ENCODE assay signal across 10 cellular contexts in the genomic region with DNA sequence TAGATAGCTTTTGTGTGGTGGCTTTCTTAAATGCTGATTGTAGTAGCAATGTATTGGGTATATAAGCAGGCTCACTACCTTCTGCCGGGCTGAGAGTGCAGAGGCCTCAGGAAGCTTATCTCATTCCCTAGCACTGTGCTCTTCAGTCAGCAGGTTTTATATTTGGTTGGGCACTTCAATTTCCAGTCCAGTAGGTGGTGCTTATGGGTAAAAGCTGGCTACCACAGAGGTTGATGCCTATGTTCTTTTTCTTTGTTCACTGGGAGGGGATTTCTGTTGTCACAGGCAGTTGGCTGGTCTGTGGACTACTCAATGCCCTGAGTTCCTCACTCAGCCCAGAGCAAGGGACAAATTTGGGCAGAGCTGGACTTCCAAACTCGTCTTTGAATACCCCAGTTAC. TPM values are rescaled to one million over a fixed set of nuclear protein-coding genes. Genes with fewer than 3 reads are reported as not detected.
DNase-seq lines count a peak whose midpoint lies in the region; ATAC-seq, FAIRE-seq and TF ChIP-seq lines count a peak whose summit lies in the region.
"Had no signal": no experiment of that assay in that cellular context is flagged by ENCODE, and none has a peak within 500 bp of the region (broad histone marks: within the 10 kb centered on the region; RNA-seq: fewer than 3 reads in every experiment).

No MANE protein-coding gene starts in this region.

- H3K4me1 ChIP-seq in Karpas-422 (ENCODE audit: low read length) (no peaks in the 10 kb centered on the region), small intestine (ENCODE audit: control insufficient read depth in 2 of 2, insufficient read depth in 1 of 2, low read depth in 1 of 2, low read length in 1 of 2) (no peaks in the 10 kb centered on the region)

- H4K20me1 ChIP-seq in Karpas-422 (ENCODE audit: insufficient read depth, low read depth, low read length) = no peaks in the 10 kb centered on the region
- H4K20me1 ChIP-seq: BLaER1 treated with 17β-estradiol and CSF1 and Interleukin-3, amounts not matched to agents 10 nM and 100 nM had no signal

- H3K27ac Mint-ChIP-seq in activated CD8-positive, alpha-beta memory T cell treated with anti-CD3 and anti-CD28 coated beads, Interleukin-2, amount 10 ng/mL, durations not matched to agents 7 days and 5 days = no peak overlapping the region
- H3K27ac Mint-ChIP-seq in chondrocyte (ENCODE audit: unreplicated experiment) = no peak overlapping the region

- no peaks in the 10 kb centered on the region for H3K27me3 Mint-ChIP-seq in activated CD8-positive, alpha-beta memory T cell treated with anti-CD3 and anti-CD28 coated beads, Interleukin-2, amount 10 ng/mL, durations not matched to agents 7 days and 5 days
- no peaks in the 10 kb centered on the region for H3K27me3 Mint-ChIP-seq in chondrocyte (ENCODE audit: low read depth)

- TF ChIP-seq CTCF in chondrocyte (IDR thresholded peaks at IDR 0.05) = peak; percentile 34

- peak; percentile 66 for ATAC-seq in activated CD8-positive, alpha-beta memory T cell treated with anti-CD3 and anti-CD28 coated beads, Interleukin-2, amount 10 ng/mL, durations not matched to agents 7 days and 5 days

- H3K9me3 Mint-ChIP-seq in activated CD8-positive, alpha-beta memory T cell treated with anti-CD3 and anti-CD28 coated beads, Interleukin-2, amount 10 ng/mL, durations not matched to agents 7 days and 5 days (ENCODE audit: low read depth) = peaks cover 8% of the 10 kb centered on the region
- H3K9me3 Mint-ChIP-seq in chondrocyte (ENCODE audit: low read depth) = peaks cover 37% of the 10 kb centered on the region

- H3K27ac ChIP-seq in Karpas-422 (ENCODE audit: low read length) (no peak overlapping the region), small intestine (ENCODE audit: low read depth in 1 of 2, low read length in 1 of 2) (no peak overlapping the region)

- no peak for DNase-seq in activated CD8-positive, alpha-beta memory T cell treated with anti-CD3 and anti-CD28 coated beads, Interleukin-2, amount 10 ng/mL, durations not matched to agents 7 days and 5 days
- DNase-seq in activated CD8-positive, alpha-beta memory T cell treated with anti-CD3 and anti-CD28 coated beads, Interleukin-2, amount 50 U/mL, for 4 hours = no peak
- DNase-seq in Karpas-422 = peak; percentile 55
- no peak for DNase-seq in chondrocyte (ENCODE audit: low spot score)
- DNase-seq in small intestine = peak; percentile 17
- no peak for DNase-seq in AG20443 (ENCODE audit: low spot score)
- DNase-seq in KG1 (lab: John Stamatoyannopoulos, UW) = no peak
- no peak for DNase-seq in NCI-H446 treated with DMSO at 0.1 percent for 48 hours (lab: John Stamatoyannopoulos, UW)
- DNase-seq: NCI-H1930 had no signal

- no peak overlapping the region for H3K4me2 ChIP-seq in Karpas-422 (ENCODE audit: low read depth, low read length, poor library complexity, severe bottlenecking)

- no peaks in the 10 kb centered on the region for H3K79me2 ChIP-seq in Karpas-422 (ENCODE audit: low read length)

- H3K4me3 ChIP-seq in Karpas-422 (ENCODE audit: low read length) = no peak overlapping the region; the same call in 1 of the 2 replicates
- no peak overlapping the region for H3K4me3 ChIP-seq in small intestine (ENCODE audit: low read depth in 1 of 2, low read length in 2 of 2)
- H3K4me3 ChIP-seq: BLaER1 treated with 17β-estradiol and CSF1 and Interleukin-3, amounts not matched to agents 10 nM and 100 nM had no signal

- peaks cover 5% of the 10 kb centered on the region for H3K4me1 Mint-ChIP-seq in activated CD8-positive, alpha-beta memory T cell treated with anti-CD3 and anti-CD28 coated beads, Interleukin-2, amount 10 ng/mL, durations not matched to agents 7 days and 5 days
- H3K4me1 Mint-ChIP-seq in chondrocyte (ENCODE audit: low read depth) = peaks cover 6% of the 10 kb centered on the region

- FAIRE-seq in small intestine (lab: Jason Lieb, UNC) = no peak

- CTCF ChIA-PET in activated CD8-positive, alpha-beta memory T cell treated with anti-CD3 and anti-CD28 coated beads, Interleukin-2, amount 10 ng/mL, durations not matched to agents 7 days and 5 days (lab: Charles Lee) = interaction anchor here (0.7 to 3.4 kb wide), 13 partner anchors 12 to 156 kb away, joined by 3 to 33 read pairs (median 4); a partner anchor contains a TSS

- peaks cover 2% of the 10 kb centered on the region for H3K36me3 Mint-ChIP-seq in activated CD8-positive, alpha-beta memory T cell treated with anti-CD3 and anti-CD28 coated beads, Interleukin-2, amount 10 ng/mL, durations not matched to agents 7 days and 5 days
- peaks cover 5% of the 10 kb centered on the region for H3K36me3 Mint-ChIP-seq in chondrocyte (ENCODE audit: low read depth)

- H2AFZ ChIP-seq in Karpas-422 (ENCODE audit: low read length) = 0 out of 2 replicates have a peak overlapping the region, but pooled peaks have one; percentile 41

- no peaks in the 10 kb centered on the region for H3K36me3 ChIP-seq in Karpas-422 (ENCODE audit: insufficient read depth, low read length)
- H3K36me3 ChIP-seq in small intestine (ENCODE audit: control insufficient read depth in 2 of 2, insufficient read depth in 2 of 2, low read length in 2 of 2) = no peaks in the 10 kb centered on the region
- H3K36me3 ChIP-seq: BLaER1 treated with 17β-estradiol and CSF1 and Interleukin-3, amounts not matched to agents 10 nM and 100 nM had no signal

- no peaks in the 10 kb centered on the region for H3K27me3 ChIP-seq in Karpas-422 (ENCODE audit: low read length)
- H3K27me3 ChIP-seq in small intestine (ENCODE audit: control insufficient read depth in 2 of 2, insufficient read depth in 2 of 2, low read length in 2 of 2) = no peaks in the 10 kb centered on the region
- H3K27me3 ChIP-seq: BLaER1 treated with 17β-estradiol and CSF1 and Interleukin-3, amounts not matched to agents 10 nM and 100 nM had no signal

- no peak overlapping the region for H3K4me3 Mint-ChIP-seq in activated CD8-positive, alpha-beta memory T cell treated with anti-CD3 and anti-CD28 coated beads, Interleukin-2, amount 10 ng/mL, durations not matched to agents 7 days and 5 days
- no peak overlapping the region for H3K4me3 Mint-ChIP-seq in chondrocyte (ENCODE audit: unreplicated experiment)

- no peak overlapping the region for H3K9ac ChIP-seq in Karpas-422 (ENCODE audit: low read length)
- H3K9ac ChIP-seq: BLaER1 treated with 17β-estradiol and CSF1 and Interleukin-3, amounts not matched to agents 10 nM and 100 nM had no signal

- no peaks in the 10 kb centered on the region for H3K9me2 ChIP-seq in Karpas-422 (replicated peaks; ENCODE audit: insufficient read depth, low read length)

- peaks cover 19% of the 10 kb centered on the region for H3K9me3 ChIP-seq in Karpas-422 (ENCODE audit: low read length)
- H3K9me3 ChIP-seq in small intestine (ENCODE audit: control insufficient read depth, low read depth) = no peaks in the 10 kb centered on the region

- 48 to 78% (median 57%) methylated on average over 2 of the region's 2 CpGs for WGBS in small intestine, 3 donors

RNA-seq across cellular contexts. Expression of a gene that starts 43.0 kb away (rescaled TPM):
- total RNA-seq in activated CD8-positive, alpha-beta memory T cell treated with anti-CD3 and anti-CD28 coated beads, Interleukin-2, amount 10 ng/mL, durations not matched to agents 7 days and 5 days = 10 to 100 TPM; 55.3 to 74.8 TPM
- total RNA-seq in Karpas-422 (2014; rRNA removed; shearing (Covaris generic); ENCODE audit: low replicate concordance) = 55.0 and 149 TPM in 2 replicates
- total RNA-seq in chondrocyte = 71.3 to 123 TPM (median 119 TPM) in 3 replicates
- polyA plus RNA-seq in small intestine = 1 to 10 TPM; 2.5 to 3.2 (median 2.7) TPM

RNA-seq across cellular contexts. Expression of a gene that starts 46.7 kb away (rescaled TPM):
- total RNA-seq in activated CD8-positive, alpha-beta memory T cell treated with anti-CD3 and anti-CD28 coated beads, Interleukin-2, amount 10 ng/mL, durations not matched to agents 7 days and 5 days = not detected
- 0.07 TPM in 1 of 2 replicates, not detected in the other for total RNA-seq in Karpas-422 (2014; rRNA removed; shearing (Covaris generic); ENCODE audit: low replicate concordance)
- total RNA-seq in chondrocyte = 0.44 to 0.97 TPM (median 0.65 TPM) in 3 replicates
- under 1 TPM in 1 of 3 donors, not detected in 2; 0.46 TPM for polyA plus RNA-seq in small intestine

Comparison
In these comparisons a context has a peak if more than half of its experiments do, and no peak if none do; other contexts are left out.
1. DNase-seq: peak in Karpas-422 (single experiment) and small intestine (single experiment); none in activated CD8-positive, alpha-beta memory T cell treated with anti-CD3 and anti-CD28 coated beads, Interleukin-2, amount 10 ng/mL, durations not matched to agents 7 days and 5 days (single experiment), activated CD8-positive, alpha-beta memory T cell treated with anti-CD3 and anti-CD28 coated beads, Interleukin-2, amount 50 U/mL, for 4 hours (single experiment), chondrocyte (single experiment), AG20443 (single experiment), KG1 (single experiment) and NCI-H446 treated with DMSO at 0.1 percent for 48 hours (single experiment).